Comparison of ENCODE assay signal across 5 cellular contexts in the genomic region with DNA sequence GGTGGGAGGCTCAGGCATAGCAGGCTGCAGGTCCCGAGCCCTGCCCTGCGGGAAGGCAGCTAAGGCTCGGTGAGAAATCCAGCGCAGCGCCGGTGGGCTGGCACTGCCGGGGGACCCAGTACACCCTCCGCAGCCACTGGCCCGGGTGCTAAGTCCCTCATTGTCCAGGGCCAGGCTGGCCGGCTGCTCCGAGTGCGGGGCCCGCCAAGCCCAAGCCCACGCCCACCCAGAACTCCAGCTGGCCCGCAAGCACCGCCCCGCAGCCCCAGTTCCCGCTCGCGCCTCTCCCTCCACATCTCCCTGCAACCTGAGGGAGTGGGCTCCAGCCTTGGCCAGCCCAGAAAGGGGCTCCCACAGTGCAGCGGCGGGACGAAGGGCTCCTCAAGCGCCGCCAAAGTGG. TPM values are rescaled to one million over a fixed set of nuclear protein-coding genes. Genes with fewer than 3 reads are reported as not detected.
DNase-seq lines count a peak whose midpoint lies in the region; ATAC-seq, FAIRE-seq and TF ChIP-seq lines count a peak whose summit lies in the region.
"Not testable (repeated sequence)": the region's sequence is repeated elsewhere in the genome, so short reads cannot be mapped to it uniquely, and the experiment has no call there.

No MANE protein-coding gene starts in this region.

- intact Hi-C loops in K562 (cut with micrococcal nuclease); Right ventricle myocardium superior (cut with DNase I); kidney (cut with DNase I); sigmoid colon (cut with DNase I): not testable (repeated sequence)

- H3K27ac ChIP-seq in K562 (ENCODE audit: extremely low read depth, low read depth, low read length); kidney (ENCODE audit: low read depth in 2 of 2, low read length in 2 of 2); mesenchymal stem cell (ENCODE audit: low read length, poor library complexity, severe bottlenecking); sigmoid colon: not testable (repeated sequence)

- H2BK12ac ChIP-seq in mesenchymal stem cell (ENCODE audit: low read length in 2 of 2): not testable (repeated sequence)

- H3K4me2 ChIP-seq in K562 (ENCODE audit: insufficient read depth, low read length); mesenchymal stem cell (ENCODE audit: low read length, poor library complexity, severe bottlenecking): not testable (repeated sequence)

- not testable (repeated sequence) for H3K23ac ChIP-seq in mesenchymal stem cell (ENCODE audit: low read length in 2 of 2)

- not testable (repeated sequence) for H3K9ac ChIP-seq in K562 (ENCODE audit: insufficient read depth in 1 of 2, low read depth in 2 of 2, low read length in 2 of 2); kidney (ENCODE audit: low read length in 2 of 2); mesenchymal stem cell (ENCODE audit: low read length)

- H3K27me3 ChIP-seq in K562 (ENCODE audit: control insufficient read depth in 2 of 2, insufficient read depth in 2 of 2, low read length in 2 of 2); mesenchymal stem cell (ENCODE audit: control insufficient read depth in 1 of 2, insufficient read depth in 1 of 2, low read length in 2 of 2); sigmoid colon: not testable (repeated sequence)

- H3K9me3 ChIP-seq in K562 (replicated peaks; ENCODE audit: control insufficient read depth, insufficient read depth, low read depth, low read length); kidney (ENCODE audit: control insufficient read depth in 1 of 2, low read length in 2 of 2); mesenchymal stem cell (ENCODE audit: control insufficient read depth, low read length); sigmoid colon: not testable (repeated sequence)

- not testable (repeated sequence) for H3K79me1 ChIP-seq in mesenchymal stem cell (replicated peaks; ENCODE audit: low read length, poor library complexity, severe bottlenecking)

- FAIRE-seq in K562 (lab: Jason Lieb, UNC); kidney (lab: Jason Lieb, UNC): not testable (repeated sequence)

- H2BK5ac ChIP-seq in mesenchymal stem cell (ENCODE audit: low read depth, low read length, poor library complexity, severe bottlenecking): not testable (repeated sequence)

- not testable (repeated sequence) for H2AK5ac ChIP-seq in mesenchymal stem cell (ENCODE audit: low read length, severe bottlenecking)

- not testable (repeated sequence) for H4K8ac ChIP-seq in mesenchymal stem cell (ENCODE audit: low read length)

- DNase-seq in K562 (ENCODE audit: extremely low read depth in 1 of 4, low spot score in 3 of 4); mesenchymal stem cell: not testable (repeated sequence)
- DNase-seq in Right ventricle myocardium superior (peak; percentile 33), kidney (peak; percentile 59), sigmoid colon (peak; percentile 53)

- not testable (repeated sequence) for ATAC-seq in K562; Right ventricle myocardium superior (ENCODE audit: poor library complexity)

- CTCF ChIA-PET in K562 (lab: Yijun Ruan, JAX; ENCODE audit: low intra/inter-chr PET ratio): not testable (repeated sequence)

- not testable (repeated sequence) for H4K91ac ChIP-seq in mesenchymal stem cell (ENCODE audit: low read length)

- not testable (repeated sequence) for H3K4ac ChIP-seq in mesenchymal stem cell (ENCODE audit: low read depth in 1 of 2, low read length in 2 of 2)

- H3K36me3 ChIP-seq in K562 (ENCODE audit: control insufficient read depth, insufficient read depth, low read length) (peaks cover 35% of the 10 kb centered on the region), mesenchymal stem cell (ENCODE audit: control insufficient read depth in 1 of 2, insufficient read depth in 2 of 2, low read depth in 1 of 2, low read length in 2 of 2) (peaks cover 13 to 47% of the 10 kb centered on the region in 2 experiments), sigmoid colon (peaks cover 0 to 45% (median 2%) of the 10 kb centered on the region in 4 donors)
- H3K36me3 ChIP-seq in kidney (ENCODE audit: control insufficient read depth in 1 of 2, insufficient read depth in 2 of 2, low read length in 2 of 2): not testable (repeated sequence)

- not testable (repeated sequence) for TF ChIP-seq EP300 in K562 (IDR thresholded peaks at IDR 0.05; ENCODE audit: low read length); sigmoid colon (IDR thresholded peaks at IDR 0.05)

- not testable (repeated sequence) for H2AFZ ChIP-seq in K562 (ENCODE audit: low read depth, low read length); mesenchymal stem cell (ENCODE audit: low read depth, low read length)

- H3K4me3 ChIP-seq in K562; kidney (ENCODE audit: low read length in 2 of 2); mesenchymal stem cell (ENCODE audit: insufficient read depth in 1 of 2, low read depth in 1 of 2, low read length in 2 of 2); sigmoid colon: not testable (repeated sequence)

- not testable (repeated sequence) for H3K18ac ChIP-seq in mesenchymal stem cell (ENCODE audit: low read depth in 1 of 2, low read length in 2 of 2)

- H3K79me2 ChIP-seq in K562 (ENCODE audit: control insufficient read depth, insufficient read depth, low read length): not testable (repeated sequence)

- H2BK120ac ChIP-seq in mesenchymal stem cell (ENCODE audit: low read depth, low read length): not testable (repeated sequence)

- not testable (repeated sequence) for TF ChIP-seq RAD21 in K562 (CRISPR knock-in tag; conservative IDR thresholded peaks at IDR 0.05 in 1 of 2, IDR thresholded peaks at IDR 0.05 in 1 of 2)

- TF ChIP-seq CTCF in K562 (IDR thresholded peaks at IDR 0.05 in 2 of 3, conservative IDR thresholded peaks at IDR 0.05 in 1 of 3; ENCODE audit: insufficient read depth in 2 of 3, low read depth in 1 of 3, low read length in 3 of 3); kidney (IDR thresholded peaks at IDR 0.05; ENCODE audit: borderline replicate concordance, extremely low read depth, insufficient read depth); sigmoid colon (IDR thresholded peaks at IDR 0.05): not testable (repeated sequence)

- not testable (repeated sequence) for BruUV-seq in K562 (replicated peaks; lab: Mats Ljungman, UMichigan)

- 99% methylated on average over 16 of the region's 25 CpGs for WGBS in K562 (ENCODE audit: insufficient coverage, low coverage, missing lambda C conversion rate)
- over 99% methylated on average over 22 of the region's 25 CpGs for WGBS in mesenchymal stem cell
- WGBS in sigmoid colon, 2 donors: 97 to 98% methylated on average over 25 of the region's 25 CpGs

- not testable (repeated sequence) for H3K14ac ChIP-seq in mesenchymal stem cell (ENCODE audit: low read length in 2 of 2)

- H3K4me1 ChIP-seq in K562 (replicated peaks in 1 of 2; ENCODE audit: control insufficient read depth in 2 of 2, insufficient read depth in 2 of 2, low read length in 2 of 2); kidney (ENCODE audit: control insufficient read depth in 1 of 2, insufficient read depth in 1 of 2, low read depth in 1 of 2, low read length in 2 of 2); mesenchymal stem cell (ENCODE audit: control insufficient read depth, insufficient read depth, low read depth, low read length); sigmoid colon: not testable (repeated sequence)

- not testable (repeated sequence) for TF ChIP-seq POLR2A in K562 (conservative IDR thresholded peaks at IDR 0.05); sigmoid colon (IDR thresholded peaks at IDR 0.05)

- in situ Hi-C loops in K562 (cut with MboI): loop anchor here (10.0 kb wide), 1 partner anchor 357 kb away; no protein-coding TSS in a partner anchor

- H2BK15ac ChIP-seq in mesenchymal stem cell (ENCODE audit: low read depth, poor library complexity, severe bottlenecking): peak overlapping the region; percentile 52

- POLR2A ChIA-PET in K562 (lab: Yijun Ruan, JAX): not testable (repeated sequence)

- H3K9me1 ChIP-seq in K562 (ENCODE audit: control insufficient read depth, insufficient read depth, low read length): not testable (repeated sequence)

- not testable (repeated sequence) for H4K20me1 ChIP-seq in K562 (replicated peaks; ENCODE audit: control insufficient read depth, insufficient read depth, low read length)

RNA-seq across cellular contexts. Expression of a gene that starts 22.0 kb away (rescaled TPM):
- 42.4 and 184 TPM in 2 replicates for total RNA-seq in K562 (2011; cell fraction: chromatin; rRNA removed; ENCODE audit: low replicate concordance)
- 19.2 and 28.4 TPM in 2 replicates for total RNA-seq in K562 (2011; cell fraction: nucleolus; rRNA removed)
- 39.8 and 51.8 TPM in 2 replicates for total RNA-seq in K562 (2011; cell fraction: nucleoplasm; rRNA removed)
- total RNA-seq in K562 (2014; rRNA removed) (50.6 and 63.2 TPM in 2 replicates), K562 (2014; rRNA removed; fragmentation: Illumina TruSeq; extraction: Trizol) (150 and 177 TPM in 2 replicates), K562 (2015; rRNA removed; fragmentation: Illumina TruSeq; extraction: Trizol) (135 and 146 TPM in 2 replicates), K562 (2021) (116 and 134 TPM in 2 replicates), Right ventricle myocardium superior (43.9 TPM), kidney (56.4 TPM), sigmoid colon (10 to 100 TPM; 22.8 to 34.1 (median 28.5) TPM)
- polyA plus RNA-seq in K562 (2011; rRNA removed) (90.2 and 107 TPM in 2 replicates), K562 (2014; fragmentation: Illumina TruSeq; extraction: Trizol) (80.9 and 99.1 TPM in 2 replicates), K562 (2014; fragmentation: Nextera tagmentation; extraction: Ambion mirVana) (10 to 100 TPM; 66.1 to 76.5 TPM), K562 (2014; rRNA removed) (39.4 and 42.7 TPM in 2 replicates), kidney (ENCODE audit: insufficient read depth, low read depth, low replicate concordance) (17.1 TPM), sigmoid colon (10 to 100 TPM; 20.4 to 22.7 (median 22.5) TPM)
- polyA plus RNA-seq in K562 (2011; cell fraction: cytosol; rRNA removed): 16.2 and 34.8 TPM in 2 replicates
- 40.6 and 64.8 TPM in 2 replicates for polyA plus RNA-seq in K562 (2011; cell fraction: nucleus; rRNA removed)
- polyA plus RNA-seq in K562 (2012): 50.5 and 69.4 TPM in 2 replicates
- polyA minus RNA-seq in K562 (2011; rRNA and poly(A)+ RNA removed): 203 and 248 TPM in 2 replicates
- polyA minus RNA-seq in K562 (2011; cell fraction: cytosol; rRNA and poly(A)+ RNA removed): 63.3 and 63.7 TPM in 2 replicates
- polyA minus RNA-seq in K562 (2011; cell fraction: nucleus; rRNA and poly(A)+ RNA removed): 78.6 and 162 TPM in 2 replicates
- polyA plus RNA-seq in mesenchymal stem cell (2013, experiment 1 of 2): 35.5 TPM
- polyA plus RNA-seq in mesenchymal stem cell (2013, experiment 2 of 2): 39.9 TPM

RNA-seq across cellular contexts. Expression of a gene that starts 22.2 kb away (rescaled TPM):
- 6.1 and 25.6 TPM in 2 replicates for total RNA-seq in K562 (2011; cell fraction: chromatin; rRNA removed; ENCODE audit: low replicate concordance)
- total RNA-seq in K562 (2011; cell fraction: nucleolus; rRNA removed): 2.8 and 6.7 TPM in 2 replicates
- 6.5 and 10.2 TPM in 2 replicates for total RNA-seq in K562 (2011; cell fraction: nucleoplasm; rRNA removed)
- total RNA-seq in K562 (2014; rRNA removed) (2.4 and 2.6 TPM in 2 replicates), K562 (2014; rRNA removed; fragmentation: Illumina TruSeq; extraction: Trizol) (9.4 and 11.0 TPM in 2 replicates), K562 (2015; rRNA removed; fragmentation: Illumina TruSeq; extraction: Trizol) (6.7 and 6.8 TPM in 2 replicates), K562 (2021) (7.8 TPM in 2 replicates), Right ventricle myocardium superior (16.2 TPM), kidney (8.1 TPM), sigmoid colon (10 to 100 TPM in 2 of 4 donors, 1 to 10 TPM in 2; 7.8 to 14.6 (median 9.9) TPM)
- polyA plus RNA-seq in K562 (2011; rRNA removed) (8.3 and 9.8 TPM in 2 replicates), K562 (2014; fragmentation: Illumina TruSeq; extraction: Trizol) (5.3 and 6.2 TPM in 2 replicates), K562 (2014; fragmentation: Nextera tagmentation; extraction: Ambion mirVana) (1 to 10 TPM; 9.2 TPM), K562 (2014; rRNA removed) (6.2 and 8.8 TPM in 2 replicates), kidney (ENCODE audit: insufficient read depth, low read depth, low replicate concordance) (6.3 TPM), sigmoid colon (1 to 10 TPM; 3.0 to 4.0 (median 3.0) TPM)
- polyA plus RNA-seq in K562 (2011; cell fraction: cytosol; rRNA removed): 0.75 and 1.7 TPM in 2 replicates
- 2.6 and 4.8 TPM in 2 replicates for polyA plus RNA-seq in K562 (2011; cell fraction: nucleus; rRNA removed)
- 4.7 and 6.1 TPM in 2 replicates for polyA plus RNA-seq in K562 (2012)
- polyA minus RNA-seq in K562 (2011; rRNA and poly(A)+ RNA removed): 8.6 and 12.1 TPM in 2 replicates
- 1.4 and 3.8 TPM in 2 replicates for polyA minus RNA-seq in K562 (2011; cell fraction: cytosol; rRNA and poly(A)+ RNA removed)
- polyA minus RNA-seq in K562 (2011; cell fraction: nucleus; rRNA and poly(A)+ RNA removed): 8.6 and 17.8 TPM in 2 replicates
- polyA plus RNA-seq in mesenchymal stem cell (2013, experiment 1 of 2): 3.7 TPM
- polyA plus RNA-seq in mesenchymal stem cell (2013, experiment 2 of 2): 5.3 TPM
